ENCODE assay signal across 11 cellular contexts in genomic region chr11:71555508-71555907, GRCh38. TPM values are rescaled to one million over a fixed set of nuclear protein-coding genes. Genes with fewer than 3 reads are reported as not detected.
"Had no signal": no experiment of that assay in that cellular context is flagged by ENCODE, and none has a peak within 500 bp of the region (broad histone marks: within the 10 kb centered on the region; RNA-seq: fewer than 3 reads in every experiment).

No MANE protein-coding gene starts in this region.

- DNase-seq: H7, HFFc6, IMR-90, KG1 had no signal

- H3K9me3 ChIP-seq: HAP-1 had no signal

- H3K36me3 ChIP-seq: HAP-1 had no signal

- H3K27ac ChIP-seq: HL-60 had no signal

- H2AFZ ChIP-seq: GM23338 had no signal

- FAIRE-seq: K562 had no signal

- H3K4me2 ChIP-seq: GM23338 had no signal

- H3K4me1 ChIP-seq: HAP-1 had no signal

- ATAC-seq: GM23338, HCT116, K562 had no signal

- H3K4me3 ChIP-seq: GM23338, HAP-1, K562 had no signal

RNA-seq across cellular contexts. Expression of gene KRTAP5-9, which starts 7.3 kb away (rescaled TPM):
- total RNA-seq: GM23338, H4, H7, HT1080, IMR-90, K562 had no signal
- polyA plus RNA-seq: K562 had no signal

RNA-seq across cellular contexts. Expression of gene KRTAP5-10, which starts 9.9 kb away (rescaled TPM):
- total RNA-seq: GM23338, H4, HFFc6, HT1080, IMR-90, K562 had no signal
- polyA plus RNA-seq: GM23338, IMR-90, K562 had no signal

RNA-seq across cellular contexts. Expression of gene KRTAP5-8, which starts 17.7 kb away (rescaled TPM):
- total RNA-seq: GM23338, H4, H7, HFFc6, HT1080, IMR-90, K562 had no signal
- polyA plus RNA-seq: GM23338, K562 had no signal

RNA-seq across cellular contexts. Expression of gene KRTAP5-11, which starts 27.2 kb away (rescaled TPM):
- total RNA-seq: GM23338, H4, H7, HFFc6, HT1080, IMR-90, K562 had no signal
- polyA plus RNA-seq: GM23338, IMR-90, K562 had no signal

RNA-seq across cellular contexts. Expression of gene KRTAP5-7, which starts 28.4 kb away (rescaled TPM):
- total RNA-seq: GM23338, H4, H7, HFFc6, HT1080, IMR-90, K562 had no signal
- polyA plus RNA-seq: GM23338, IMR-90, K562 had no signal
